ENCODE assay signal across 17 cellular contexts in genomic region chr7:112853429-112853828, GRCh38.
DNase-seq lines count a peak whose midpoint lies in the region; ATAC-seq and TF ChIP-seq lines count a peak whose summit lies in the region.
"Had no signal": no experiment of that assay in that cellular context is flagged by ENCODE, and none has a peak within 500 bp of the region (broad histone marks: within the 10 kb centered on the region; RNA-seq: fewer than 3 reads in every experiment).

No MANE protein-coding gene starts in this region.

- in situ Hi-C loops in GM23248 (cut with MboI), result no loop called here

- peaks cover 94% of the 10 kb centered on the region for H3K79me2 ChIP-seq in GM23248 (ENCODE audit: insufficient read depth)

- peaks cover 0 to 17% (median 0%) of the 10 kb centered on the region in 12 donors for H3K9me3 ChIP-seq in heart left ventricle
- H3K9me3 ChIP-seq in GM23248 (ENCODE audit: low read depth), result no peaks in the 10 kb centered on the region

- ATAC-seq in Right ventricle myocardium superior (ENCODE audit: poor library complexity) (peak; percentile 20), heart left ventricle (no peak), left colon (peak; percentile 58)
- ATAC-seq: GM12878 had no signal

- no peak for TF ChIP-seq CTCF in heart left ventricle (IDR thresholded peaks at IDR 0.05)

- H3K9ac ChIP-seq in GM23248, result no peak overlapping the region

- no peak for DNase-seq in Right ventricle myocardium superior
- DNase-seq in heart left ventricle, result no peak
- DNase-seq in brain pericyte (ENCODE audit: low read depth, low spot score), result peak; percentile 32
- no peak for DNase-seq in left colon
- DNase-seq in smooth muscle cell of the brain vasculature (ENCODE audit: low read depth, low spot score), result peak; percentile 13
- DNase-seq in T1000 (lab: John Stamatoyannopoulos, UW), result no peak
- DNase-seq in 8988T, result no peak
- no peak for DNase-seq in GM23248
- DNase-seq: ACHN; C1 segment of cervical spinal cord; CD4-positive, alpha-beta T cell; DMS79; GOT3; H9; HFFc6 had no signal

- no peak overlapping the region for H2AFZ ChIP-seq in GM23248

- 0 out of 2 replicates have a peak, but pooled peaks cover 3% of the 10 kb centered on the region for H4K20me1 ChIP-seq in GM23248 (ENCODE audit: insufficient read depth)

- TF ChIP-seq POLR2A in heart left ventricle (IDR thresholded peaks at IDR 0.05), result no peak

- H3K9me2 ChIP-seq in GM23248 (ENCODE audit: insufficient read depth), result no peaks in the 10 kb centered on the region

- H3K4me2 ChIP-seq in GM23248 (ENCODE audit: unreplicated experiment), result no peak overlapping the region

- H3K4me1 ChIP-seq in heart left ventricle, result peaks cover 0 to 16% (median 0%) of the 10 kb centered on the region in 12 donors
- no peaks in the 10 kb centered on the region for H3K4me1 ChIP-seq in GM23248 (ENCODE audit: insufficient read depth)

- H3F3A ChIP-seq in GM23248 (ENCODE audit: insufficient read depth), result peaks cover 6% of the 10 kb centered on the region; the same call in 1 of the 2 replicates

- H3K4me3 ChIP-seq in heart left ventricle, result no peak overlapping the region
- H3K4me3 ChIP-seq in GM23248, result no peak overlapping the region
- H3K4me3 ChIP-seq: GM12878 had no signal

- intact Hi-C loops in Right ventricle myocardium superior (cut with DNase I) (no loop called here), heart left ventricle (cut with DNase I) (no loop called here), left colon (cut with DNase I, micrococcal nuclease) (no loop called here)

- H3K36me3 ChIP-seq in heart left ventricle, result no peaks in the 10 kb centered on the region
- H3K36me3 ChIP-seq in GM23248 (ENCODE audit: low read depth), result peaks cover 4% of the 10 kb centered on the region; the same call in 1 of the 2 replicates

- no peaks in the 10 kb centered on the region for H3K27me3 ChIP-seq in heart left ventricle
- H3K27me3 ChIP-seq in GM23248 (replicated peaks; ENCODE audit: insufficient read depth), result no peaks in the 10 kb centered on the region

- no peak overlapping the region for H3K27ac ChIP-seq in heart left ventricle
- no peak overlapping the region for H3K27ac ChIP-seq in GM23248
- H3K27ac ChIP-seq: HL-60 had no signal

Comparison
In these comparisons a context has a peak if more than half of its experiments do, and no peak if none do; other contexts are left out.
1. ATAC-seq: peak in Right ventricle myocardium superior (single experiment) and left colon (single experiment); none in heart left ventricle (0 of 4).
2. DNase-seq: peak in brain pericyte (single experiment) and smooth muscle cell of the brain vasculature (single experiment); none in Right ventricle myocardium superior (single experiment), heart left ventricle (0 of 5), left colon (0 of 2), T1000 (single experiment), 8988T (single experiment) and GM23248 (single experiment).